Comparison of ENCODE assay signal across 1 cellular context in the genomic region with DNA sequence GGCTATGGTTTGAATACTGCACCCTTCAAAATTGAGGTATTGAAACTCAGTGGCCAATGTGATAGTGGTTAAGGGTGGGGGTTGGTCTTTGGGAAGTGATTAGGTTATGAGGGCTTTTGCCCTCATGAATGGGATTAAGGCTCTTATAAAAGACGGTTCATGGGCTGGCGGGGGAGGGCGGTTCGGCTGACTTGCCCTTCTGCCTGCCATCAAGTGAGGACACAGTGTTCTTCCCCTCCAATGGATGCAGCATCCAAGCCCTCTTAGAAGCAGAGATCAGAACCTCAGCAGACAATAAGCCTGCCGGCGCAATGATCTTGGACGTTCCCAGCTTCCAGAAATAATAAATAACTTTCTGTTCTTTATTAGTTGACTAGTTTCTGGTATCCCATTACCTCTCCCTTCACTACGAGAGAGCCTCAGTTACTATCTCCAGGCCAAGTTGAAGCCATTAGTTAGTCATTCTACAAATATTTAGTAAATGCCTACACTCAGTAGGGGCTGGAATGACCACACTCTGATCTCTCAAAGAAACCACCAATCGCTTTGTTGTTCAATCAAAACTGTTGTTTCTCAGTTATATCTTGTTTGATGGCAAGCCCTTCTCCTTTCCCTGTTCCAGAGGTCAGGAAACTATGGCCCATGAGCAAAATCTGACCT.
TF ChIP-seq lines count a peak whose summit lies in the region.

No MANE protein-coding gene starts in this region.

TF ChIP-seq in HCT116, 20 proteins besides CTCF, POLR2A, EP300 and RAD21:
- TF ChIP-seq, protein P1, sequence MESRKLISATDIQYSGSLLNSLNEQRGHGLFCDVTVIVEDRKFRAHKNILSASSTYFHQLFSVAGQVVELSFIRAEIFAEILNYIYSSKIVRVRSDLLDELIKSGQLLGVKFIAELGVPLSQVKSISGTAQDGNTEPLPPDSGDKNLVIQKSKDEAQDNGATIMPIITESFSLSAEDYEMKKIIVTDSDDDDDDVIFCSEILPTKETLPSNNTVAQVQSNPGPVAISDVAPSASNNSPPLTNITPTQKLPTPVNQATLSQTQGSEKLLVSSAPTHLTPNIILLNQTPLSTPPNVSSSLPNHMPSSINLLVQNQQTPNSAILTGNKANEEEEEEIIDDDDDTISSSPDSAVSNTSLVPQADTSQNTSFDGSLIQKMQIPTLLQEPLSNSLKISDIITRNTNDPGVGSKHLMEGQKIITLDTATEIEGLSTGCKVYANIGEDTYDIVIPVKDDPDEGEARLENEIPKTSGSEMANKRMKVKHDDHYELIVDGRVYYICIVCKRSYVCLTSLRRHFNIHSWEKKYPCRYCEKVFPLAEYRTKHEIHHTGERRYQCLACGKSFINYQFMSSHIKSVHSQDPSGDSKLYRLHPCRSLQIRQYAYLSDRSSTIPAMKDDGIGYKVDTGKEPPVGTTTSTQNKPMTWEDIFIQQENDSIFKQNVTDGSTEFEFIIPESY (IDR thresholded peaks at IDR 0.05; ENCODE audit: extremely low read depth, insufficient replicate concordance, low read length), result no peak
- no peak for TF ChIP-seq EGR1 (IDR thresholded peaks at IDR 0.05; ENCODE audit: low read depth)
- no peak for TF ChIP-seq CBX3 (IDR thresholded peaks at IDR 0.05; ENCODE audit: low read depth)
- TF ChIP-seq SRF (IDR thresholded peaks at IDR 0.05; ENCODE audit: low read depth), result no peak
- TF ChIP-seq EZH2phosphoT487 (IDR thresholded peaks at IDR 0.05; ENCODE audit: borderline replicate concordance), result no peak
- no peak for TF ChIP-seq JUND (IDR thresholded peaks at IDR 0.05)
- TF ChIP-seq TCF7L2 (IDR thresholded peaks at IDR 0.05; ENCODE audit: borderline replicate concordance, extremely low read depth, insufficient read depth, insufficient read length), result no peak
- TF ChIP-seq FOSL1 (IDR thresholded peaks at IDR 0.05; ENCODE audit: low read depth), result no peak
- TF ChIP-seq MAX (IDR thresholded peaks at IDR 0.05), result no peak
- TF ChIP-seq SP1 (IDR thresholded peaks at IDR 0.05; ENCODE audit: low read depth), result no peak
